Comparison of ENCODE assay signal across 20 cellular contexts in the genomic region with DNA sequence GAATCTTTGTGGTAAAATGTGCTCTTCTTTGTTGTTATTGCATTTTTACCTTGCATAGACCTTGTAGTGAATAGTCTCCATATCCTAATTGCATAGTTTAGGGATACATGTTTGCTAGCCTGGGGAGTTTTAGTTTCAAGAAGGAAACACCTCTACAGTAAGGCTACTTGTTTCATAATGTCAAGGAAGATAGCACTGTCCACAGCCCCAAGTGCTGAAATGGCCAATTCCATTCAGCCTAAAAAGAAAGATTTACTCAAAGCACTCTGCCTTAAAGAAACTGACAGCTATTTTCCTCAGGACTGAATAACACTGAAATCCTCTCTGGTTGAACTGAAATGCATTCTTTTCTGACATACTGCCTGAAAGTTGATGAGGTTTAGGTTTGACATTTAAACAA. TPM values are rescaled to one million over a fixed set of nuclear protein-coding genes. Genes with fewer than 3 reads are reported as not detected.
DNase-seq lines count a peak whose midpoint lies in the region; ATAC-seq, FAIRE-seq and TF ChIP-seq lines count a peak whose summit lies in the region.
"Had no signal": no experiment of that assay in that cellular context is flagged by ENCODE, and none has a peak within 500 bp of the region (broad histone marks: within the 10 kb centered on the region; RNA-seq: fewer than 3 reads in every experiment).

No MANE protein-coding gene starts in this region.

- no peaks in the 10 kb centered on the region for H4K20me1 ChIP-seq in GM12878 (ENCODE audit: control insufficient read depth, insufficient read depth)

- peaks cover 22% of the 10 kb centered on the region for H3K27me3 Mint-ChIP-seq in Calu3 (ENCODE audit: unreplicated experiment)

- FAIRE-seq in GM12878 (lab: Jason Lieb, UNC): no peak
- FAIRE-seq: frontal cortex, H1 had no signal

- no peaks in the 10 kb centered on the region for H3K36me3 Mint-ChIP-seq in Calu3 (ENCODE audit: insufficient read depth, unreplicated experiment)

- in situ Hi-C loops in GM12878 (cut with MboI): no loop called here

- no peak for TF ChIP-seq EP300 in GM12878 (IDR thresholded peaks at IDR 0.05; ENCODE audit: borderline replicate concordance in 1 of 2, control insufficient read depth in 1 of 2, low read depth in 2 of 2, low read length in 2 of 2)

- peak; percentile 7 for DNase-seq in Calu3
- DNase-seq in Kasumi-1 (lab: John Stamatoyannopoulos, UW): peak; percentile 21 to 25
- DNase-seq in GM12878 (ENCODE audit: low read depth, low spot score): no peak
- no peak for DNase-seq in NCI-H526 (lab: John Stamatoyannopoulos, UW)
- DNase-seq in NCI-H345 treated with DMSO at 0.1 percent for 48 hours (lab: John Stamatoyannopoulos, UW; ENCODE audit: unreplicated experiment): no peak
- DNase-seq: activated CD4-positive, alpha-beta T cell treated with anti-CD3 and anti-CD28 coated beads, Interleukin-2, amount 50 U/mL, for 1 hour; amniotic stem cell; DMS53; NCI-H2029; NCI-H774; SHP77; T-helper 9 cell had no signal

- H3K4me3 Mint-ChIP-seq in Calu3 (ENCODE audit: low read depth, unreplicated experiment): no peak overlapping the region

- H3K79me2 ChIP-seq in GM12878 (ENCODE audit: control insufficient read depth, insufficient read depth, low read length): no peaks in the 10 kb centered on the region

- no peak for TF ChIP-seq RAD21 in GM12878 (IDR thresholded peaks at IDR 0.05; ENCODE audit: insufficient read depth, low read depth, low read length)
- no peak for TF ChIP-seq RAD21 in liver (IDR thresholded peaks at IDR 0.05)

- H2AFZ ChIP-seq in GM12878 (ENCODE audit: control insufficient read depth, low read depth, low read length): no peak overlapping the region

- H3K27me3 ChIP-seq in GM12878 (replicated peaks in 1 of 2; ENCODE audit: control insufficient read depth in 2 of 2, insufficient read depth in 2 of 2, low read length in 1 of 2) (no peaks in the 10 kb centered on the region; a peak in 1 of 4 replicates), liver (ENCODE audit: control insufficient read depth in 4 of 4, insufficient read depth in 4 of 4, low read length in 3 of 4) (peaks cover 0 to 11% (median 3%) of the 10 kb centered on the region in 4 donors)

- CTCF ChIA-PET in Calu3 (lab: Charles Lee): no interaction called here
- CTCF ChIA-PET in GM12878 (lab: Yijun Ruan, JAX): no interaction called here

- no peak overlapping the region for H3K4me2 ChIP-seq in GM12878 (ENCODE audit: control insufficient read depth, insufficient read depth)
- H3K4me2 ChIP-seq: KMS-11 had no signal

- no peaks in the 10 kb centered on the region for H3K9me3 Mint-ChIP-seq in Calu3 (ENCODE audit: low read depth, unreplicated experiment)

- H3K4me1 Mint-ChIP-seq in Calu3 (ENCODE audit: low read depth, unreplicated experiment): no peaks in the 10 kb centered on the region

- POLR2A ChIA-PET in GM12878 (lab: Charles Lee): no interaction called here

- no peak overlapping the region for H3K4me3 ChIP-seq in GM12878
- no peak overlapping the region for H3K4me3 ChIP-seq in liver (ENCODE audit: low read depth in 1 of 3, low read length in 3 of 3)

- H3K9ac ChIP-seq in GM12878 (ENCODE audit: control insufficient read depth, insufficient read depth, low read length) (no peak overlapping the region), liver (ENCODE audit: low read depth in 1 of 2, low read length in 2 of 2) (no peak overlapping the region)
- H3K9ac ChIP-seq: KMS-11 had no signal

- BruUV-seq in Calu3 (replicated peaks; lab: Mats Ljungman, UMichigan) (no TSS peak), GM12878 (replicated peaks; lab: Mats Ljungman, UMichigan) (no TSS peak)

- H3K36me3 ChIP-seq in GM12878 (ENCODE audit: control insufficient read depth in 2 of 2, insufficient read depth in 2 of 2, low read length in 1 of 2) (no peaks in the 10 kb centered on the region), liver (ENCODE audit: control insufficient read depth in 4 of 4, insufficient read depth in 3 of 4, low read depth in 1 of 4, low read length in 3 of 4) (no peaks in the 10 kb centered on the region)

- RAD21 ChIA-PET in GM12878 (lab: Charles Lee; ENCODE audit: unreplicated experiment): no interaction called here

- H3K9me3 ChIP-seq in GM12878 (replicated peaks; ENCODE audit: control insufficient read depth, insufficient read depth, low read length) (no peaks in the 10 kb centered on the region), liver (ENCODE audit: control insufficient read depth in 4 of 4, low read length in 3 of 4) (no peaks in the 10 kb centered on the region)

- ATAC-seq in GM12878 (no peak), GM21526 (IDR thresholded peaks at IDR 0.05; ENCODE audit: low FRiP score, unreplicated experiment) (no peak), GM18870 (IDR thresholded peaks at IDR 0.05; ENCODE audit: unreplicated experiment) (no peak)

- SMC1A ChIA-PET in GM12878 (lab: Charles Lee; ENCODE audit: uncharacterized antibody, unreplicated experiment): no interaction called here

- TF ChIP-seq CTCF in Calu3 (IDR thresholded peaks at IDR 0.05; ENCODE audit: unreplicated experiment) (no peak), GM12878 (IDR thresholded peaks at IDR 0.05 in 2 of 3, conservative IDR thresholded peaks at IDR 0.05 in 1 of 3; ENCODE audit: control insufficient read depth in 2 of 3, extremely low read depth in 1 of 3, insufficient read depth in 1 of 3, low read depth in 3 of 3, low read length in 3 of 3) (no peak), liver (IDR thresholded peaks at IDR 0.05; ENCODE audit: low read depth, low read length, missing input control) (no peak)

- H3K4me1 ChIP-seq in GM12878 (ENCODE audit: control insufficient read depth, insufficient read depth, low read length): no peaks in the 10 kb centered on the region
- H3K4me1 ChIP-seq in liver (ENCODE audit: control insufficient read depth in 4 of 4, insufficient read depth in 4 of 4, low read length in 3 of 4): no peaks in the 10 kb centered on the region

- intact Hi-C loops in Calu3 (cut with micrococcal nuclease; ENCODE audit: unreplicated experiment) (no loop called here), GM12878 (cut with micrococcal nuclease; ENCODE audit: unreplicated experiment) (no loop called here)

- TF ChIP-seq POLR2A in GM12878 (IDR thresholded peaks at IDR 0.05; ENCODE audit: low read depth, low read length): no peak

- H3K27ac Mint-ChIP-seq in Calu3 (ENCODE audit: unreplicated experiment): no peak overlapping the region

- H3K27ac ChIP-seq in GM12878 (ENCODE audit: control insufficient read depth, insufficient read depth) (no peak overlapping the region), liver (ENCODE audit: low read depth in 1 of 2, low read length in 2 of 2) (no peak overlapping the region)
- H3K27ac ChIP-seq: KMS-11 had no signal

TF ChIP-seq in liver, 16 proteins besides CTCF, POLR2A, EP300 and RAD21:
- TF ChIP-seq YY1 (IDR thresholded peaks at IDR 0.05) (no peak), TAF1 (conservative IDR thresholded peaks at IDR 0.05) (no peak), SP1 (IDR thresholded peaks at IDR 0.05) (no peak), FOXA2 (IDR thresholded peaks at IDR 0.05) (no peak)
- TF ChIP-seq, protein P1, sequence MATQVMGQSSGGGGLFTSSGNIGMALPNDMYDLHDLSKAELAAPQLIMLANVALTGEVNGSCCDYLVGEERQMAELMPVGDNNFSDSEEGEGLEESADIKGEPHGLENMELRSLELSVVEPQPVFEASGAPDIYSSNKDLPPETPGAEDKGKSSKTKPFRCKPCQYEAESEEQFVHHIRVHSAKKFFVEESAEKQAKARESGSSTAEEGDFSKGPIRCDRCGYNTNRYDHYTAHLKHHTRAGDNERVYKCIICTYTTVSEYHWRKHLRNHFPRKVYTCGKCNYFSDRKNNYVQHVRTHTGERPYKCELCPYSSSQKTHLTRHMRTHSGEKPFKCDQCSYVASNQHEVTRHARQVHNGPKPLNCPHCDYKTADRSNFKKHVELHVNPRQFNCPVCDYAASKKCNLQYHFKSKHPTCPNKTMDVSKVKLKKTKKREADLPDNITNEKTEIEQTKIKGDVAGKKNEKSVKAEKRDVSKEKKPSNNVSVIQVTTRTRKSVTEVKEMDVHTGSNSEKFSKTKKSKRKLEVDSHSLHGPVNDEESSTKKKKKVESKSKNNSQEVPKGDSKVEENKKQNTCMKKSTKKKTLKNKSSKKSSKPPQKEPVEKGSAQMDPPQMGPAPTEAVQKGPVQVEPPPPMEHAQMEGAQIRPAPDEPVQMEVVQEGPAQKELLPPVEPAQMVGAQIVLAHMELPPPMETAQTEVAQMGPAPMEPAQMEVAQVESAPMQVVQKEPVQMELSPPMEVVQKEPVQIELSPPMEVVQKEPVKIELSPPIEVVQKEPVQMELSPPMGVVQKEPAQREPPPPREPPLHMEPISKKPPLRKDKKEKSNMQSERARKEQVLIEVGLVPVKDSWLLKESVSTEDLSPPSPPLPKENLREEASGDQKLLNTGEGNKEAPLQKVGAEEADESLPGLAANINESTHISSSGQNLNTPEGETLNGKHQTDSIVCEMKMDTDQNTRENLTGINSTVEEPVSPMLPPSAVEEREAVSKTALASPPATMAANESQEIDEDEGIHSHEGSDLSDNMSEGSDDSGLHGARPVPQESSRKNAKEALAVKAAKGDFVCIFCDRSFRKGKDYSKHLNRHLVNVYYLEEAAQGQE (IDR thresholded peaks at IDR 0.05): peak; percentile 96
TF ChIP-seq in liver: peak in this region for 1.

RNA-seq across cellular contexts. Expression of gene HCRTR2, which starts 2.6 kb away (rescaled TPM):
- total RNA-seq in Calu3 (2022): not detected in 2 replicates
- not detected in 2 replicates for total RNA-seq in GM12878 (2013; cell fraction: nucleolus; rRNA removed)
- not detected in 2 replicates for total RNA-seq in GM12878 (2014; rRNA removed)
- total RNA-seq in GM12878 (2014; rRNA removed; fragmentation: Illumina TruSeq; extraction: Trizol): not detected in 2 replicates
- total RNA-seq in GM12878 (2021): not detected in 2 replicates
- not detected for polyA plus RNA-seq in GM12878 (2011; ENCODE audit: low read depth)
- not detected in 2 replicates for polyA plus RNA-seq in GM12878 (2011; rRNA removed)
- polyA plus RNA-seq in GM12878 (2011; cell fraction: cytosol; rRNA removed): not detected in 2 replicates
- not detected in 2 replicates for polyA plus RNA-seq in GM12878 (2011; cell fraction: nucleus; rRNA removed)
- not detected in 2 replicates for polyA plus RNA-seq in GM12878 (2012)
- not detected in 2 replicates for polyA plus RNA-seq in GM12878 (2014; fragmentation: Illumina TruSeq; extraction: Trizol)
- polyA plus RNA-seq in GM12878 (2014; fragmentation: Nextera tagmentation; extraction: Ambion mirVana): not detected
- not detected in 2 replicates for polyA plus RNA-seq in GM12878 (2014; rRNA removed)
- not detected for polyA plus RNA-seq in GM12878 (2016; fragmentation: Nextera tagmentation; extraction: Ambion mirVana)
- polyA minus RNA-seq in GM12878 (2011; rRNA and poly(A)+ RNA removed): not detected in 2 replicates
- polyA minus RNA-seq in GM12878 (2011; cell fraction: cytosol; rRNA and poly(A)+ RNA removed): not detected in 2 replicates
- not detected in 2 replicates for polyA minus RNA-seq in GM12878 (2011; cell fraction: nucleus; rRNA and poly(A)+ RNA removed)
- not detected for total RNA-seq in liver
- polyA plus RNA-seq in liver: not detected
- total RNA-seq: osteoblast had no signal
- polyA plus RNA-seq: BJ had no signal

Comparison
In these comparisons a context has a peak if more than half of its experiments do, and no peak if none do; other contexts are left out.
1. DNase-seq: peak in Calu3 (single experiment) and Kasumi-1 (2 of 2); none in GM12878 (single experiment), NCI-H526 (0 of 2) and NCI-H345 treated with DMSO at 0.1 percent for 48 hours (single experiment).